Comparison of ENCODE assay signal across 8 cellular contexts in genomic region chr1:145590806-145591205, GRCh38. TPM values are rescaled to one million over a fixed set of nuclear protein-coding genes. Genes with fewer than 3 reads are reported as not detected.
A peak's percentile ranks its signal among the peaks of the same experiment; 100 is the strongest.
DNase-seq lines count a peak whose midpoint lies in the region; ATAC-seq and TF ChIP-seq lines count a peak whose summit lies in the region.
"Not testable (repeated sequence)": the region's sequence is repeated elsewhere in the genome, so short reads cannot be mapped to it uniquely, and the experiment has no call there.

No MANE protein-coding gene starts in this region.

- H3K9me3 ChIP-seq in CD8-positive, alpha-beta memory T cell (ENCODE audit: low read length); Panc1 (ENCODE audit: control insufficient read depth, insufficient read depth, low read depth, low read length); lower lobe of right lung: not testable (repeated sequence)

- not testable (repeated sequence) for H3K4me1 Mint-ChIP-seq in CD8-positive, alpha-beta memory T cell; chondrocyte (ENCODE audit: low read depth)

- H3K9me3 Mint-ChIP-seq in CD8-positive, alpha-beta memory T cell; chondrocyte (ENCODE audit: low read depth): not testable (repeated sequence)

- BruUV-seq in Panc1 (replicated peaks; lab: Mats Ljungman, UMichigan) = not testable (repeated sequence)

- H3K36me3 ChIP-seq in CD8-positive, alpha-beta memory T cell (ENCODE audit: insufficient read depth, low read length); Panc1 (ENCODE audit: control insufficient read depth, insufficient read depth, low read length); lower lobe of right lung: not testable (repeated sequence)

- H3K27ac Mint-ChIP-seq in CD8-positive, alpha-beta memory T cell; chondrocyte (ENCODE audit: unreplicated experiment): not testable (repeated sequence)

- peak; percentile 11 to 63 (median 29) for DNase-seq in CD8-positive, alpha-beta memory T cell
- DNase-seq in Panc1 (ENCODE audit: low read depth, low spot score); chondrocyte (ENCODE audit: low spot score): not testable (repeated sequence)
- DNase-seq in activated CD4-positive, alpha-beta T cell treated with anti-CD3 and anti-CD28 coated beads, Interleukin-2, amount 50 U/mL, for 48 hours = peak; percentile 56 to 69
- DNase-seq in activated T-helper 1 cell treated with anti-CD3 and anti-CD28 coated beads, Interleukin-2, amount 50 U/mL, for 16 hours (ENCODE audit: low read depth in 1 of 2, low spot score in 1 of 2) = peak; percentile 2 to 6
- peak; percentile 44 for DNase-seq in lower lobe of right lung
- DNase-seq in stimulated activated CD4-positive, alpha-beta T cell treated with anti-CD3 and anti-CD28 coated beads, Interleukin-2, amount 100 ng/mL, for 24 hours = peak; percentile 52 to 53
- DNase-seq in stimulated activated CD8-positive, alpha-beta memory T cell treated with anti-CD3 and anti-CD28 coated beads, Interleukin-7, amount 100 ng/mL, for 48 hours (ENCODE audit: extremely low read depth in 1 of 2, low read depth in 1 of 2) = peak; percentile 5 to 33

- H3K27ac ChIP-seq in CD8-positive, alpha-beta memory T cell (ENCODE audit: low read depth, low read length); Panc1 (ENCODE audit: low read length); lower lobe of right lung: not testable (repeated sequence)

- CTCF ChIA-PET in CD8-positive, alpha-beta memory T cell (lab: Charles Lee); Panc1 (lab: Charles Lee): not testable (repeated sequence)

- not testable (repeated sequence) for H3K27me3 ChIP-seq in CD8-positive, alpha-beta memory T cell (ENCODE audit: insufficient read depth, low read length, poor library complexity, severe bottlenecking); Panc1 (ENCODE audit: control insufficient read depth, insufficient read depth, low read length); lower lobe of right lung (ENCODE audit: low read depth)

- H3K4me3 ChIP-seq in CD8-positive, alpha-beta memory T cell (ENCODE audit: low read length); Panc1 (ENCODE audit: low read depth in 2 of 2, low read length in 2 of 2); lower lobe of right lung: not testable (repeated sequence)

- not testable (repeated sequence) for H3K4me1 ChIP-seq in CD8-positive, alpha-beta memory T cell (ENCODE audit: insufficient read depth, low read length); Panc1 (ENCODE audit: control insufficient read depth, insufficient read depth, low read length); lower lobe of right lung

- intact Hi-C loops in Panc1 (cut with micrococcal nuclease; ENCODE audit: unreplicated experiment); lower lobe of right lung (cut with DNase I): not testable (repeated sequence)

- TF ChIP-seq CTCF in Panc1 (IDR thresholded peaks at IDR 0.05) (peak; percentile 64), chondrocyte (IDR thresholded peaks at IDR 0.05) (peak; percentile 69), lower lobe of right lung (IDR thresholded peaks at IDR 0.05) (peak; percentile 12)

- in situ Hi-C loops in Panc1 (cut with HindIII; ENCODE audit: low pct_unique_long_range_greater_than_20kb, low sequenced_read_pairs) = not testable (repeated sequence)

- not testable (repeated sequence) for H3K36me3 Mint-ChIP-seq in CD8-positive, alpha-beta memory T cell; chondrocyte (ENCODE audit: low read depth)

- not testable (repeated sequence) for H3K4me3 Mint-ChIP-seq in CD8-positive, alpha-beta memory T cell; chondrocyte (ENCODE audit: unreplicated experiment)

- POLR2A ChIA-PET in CD8-positive, alpha-beta memory T cell (lab: Charles Lee); Panc1 (lab: Charles Lee): not testable (repeated sequence)

- H3K27me3 Mint-ChIP-seq in CD8-positive, alpha-beta memory T cell = not testable (repeated sequence)
- peaks cover 20% of the 10 kb centered on the region for H3K27me3 Mint-ChIP-seq in chondrocyte (ENCODE audit: low read depth)

- not testable (repeated sequence) for ATAC-seq in Panc1, lower lobe of right lung

RNA-seq across cellular contexts. Expression of gene GPR89A, which starts 17.0 kb away (rescaled TPM):
- 10 to 100 TPM; 25.0 to 31.0 TPM for total RNA-seq in CD8-positive, alpha-beta memory T cell
- 20.8 TPM for polyA plus RNA-seq in CD8-positive, alpha-beta memory T cell
- 21.5 TPM for total RNA-seq in Panc1 (2021; ENCODE audit: unreplicated experiment)
- 10.3 TPM for polyA plus RNA-seq in Panc1 (2012; ENCODE audit: insufficient read length)
- total RNA-seq in chondrocyte = 12.2 to 17.6 TPM (median 16.8 TPM) in 3 replicates
- total RNA-seq in lower lobe of right lung = 15.3 TPM

Comparison
In these comparisons a context has a peak if more than half of its experiments do, and no peak if none do; other contexts are left out.
1. CTCF ChIP-seq: peak in every context shown above with its lines; median percentile 69 in chondrocyte; 64 in Panc1; 12 in lower lobe of right lung.